In the genomic region with DNA sequence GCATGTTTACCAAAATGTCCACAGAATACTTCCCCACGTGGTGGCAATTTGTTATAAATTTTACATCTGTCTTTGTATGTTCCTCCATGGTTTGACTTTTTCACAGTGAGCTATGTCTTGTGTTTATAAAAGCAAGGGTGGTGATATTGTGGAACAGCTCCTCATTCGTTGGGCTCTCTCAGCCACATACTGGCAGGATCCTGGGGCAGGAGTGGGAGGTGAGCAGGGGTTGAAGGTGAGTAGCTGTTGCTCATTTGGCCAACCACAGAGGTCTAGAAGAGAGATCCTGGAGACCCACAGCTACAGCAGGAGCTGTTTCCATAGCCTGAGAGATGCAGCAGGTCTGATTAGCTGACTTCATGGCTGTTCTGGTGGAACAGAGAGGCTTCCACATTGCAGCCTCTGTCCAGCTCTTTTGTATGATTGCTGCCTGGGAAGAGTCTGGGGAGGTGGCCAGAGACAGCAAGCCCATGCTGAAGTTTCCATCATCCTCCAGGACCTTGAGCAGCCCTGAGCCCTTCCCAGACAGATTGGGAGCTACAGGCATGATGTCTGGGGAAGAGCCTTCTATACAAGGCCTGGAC, we compare ENCODE assay signal across 1 cellular context.
TF ChIP-seq lines count a peak whose summit lies in the region.

No MANE protein-coding gene starts in this region.

TF ChIP-seq in GM23338, 12 proteins besides CTCF, POLR2A, EP300 and RAD21 (continued from another document):
- TF ChIP-seq, protein P1, sequence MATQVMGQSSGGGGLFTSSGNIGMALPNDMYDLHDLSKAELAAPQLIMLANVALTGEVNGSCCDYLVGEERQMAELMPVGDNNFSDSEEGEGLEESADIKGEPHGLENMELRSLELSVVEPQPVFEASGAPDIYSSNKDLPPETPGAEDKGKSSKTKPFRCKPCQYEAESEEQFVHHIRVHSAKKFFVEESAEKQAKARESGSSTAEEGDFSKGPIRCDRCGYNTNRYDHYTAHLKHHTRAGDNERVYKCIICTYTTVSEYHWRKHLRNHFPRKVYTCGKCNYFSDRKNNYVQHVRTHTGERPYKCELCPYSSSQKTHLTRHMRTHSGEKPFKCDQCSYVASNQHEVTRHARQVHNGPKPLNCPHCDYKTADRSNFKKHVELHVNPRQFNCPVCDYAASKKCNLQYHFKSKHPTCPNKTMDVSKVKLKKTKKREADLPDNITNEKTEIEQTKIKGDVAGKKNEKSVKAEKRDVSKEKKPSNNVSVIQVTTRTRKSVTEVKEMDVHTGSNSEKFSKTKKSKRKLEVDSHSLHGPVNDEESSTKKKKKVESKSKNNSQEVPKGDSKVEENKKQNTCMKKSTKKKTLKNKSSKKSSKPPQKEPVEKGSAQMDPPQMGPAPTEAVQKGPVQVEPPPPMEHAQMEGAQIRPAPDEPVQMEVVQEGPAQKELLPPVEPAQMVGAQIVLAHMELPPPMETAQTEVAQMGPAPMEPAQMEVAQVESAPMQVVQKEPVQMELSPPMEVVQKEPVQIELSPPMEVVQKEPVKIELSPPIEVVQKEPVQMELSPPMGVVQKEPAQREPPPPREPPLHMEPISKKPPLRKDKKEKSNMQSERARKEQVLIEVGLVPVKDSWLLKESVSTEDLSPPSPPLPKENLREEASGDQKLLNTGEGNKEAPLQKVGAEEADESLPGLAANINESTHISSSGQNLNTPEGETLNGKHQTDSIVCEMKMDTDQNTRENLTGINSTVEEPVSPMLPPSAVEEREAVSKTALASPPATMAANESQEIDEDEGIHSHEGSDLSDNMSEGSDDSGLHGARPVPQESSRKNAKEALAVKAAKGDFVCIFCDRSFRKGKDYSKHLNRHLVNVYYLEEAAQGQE (IDR thresholded peaks at IDR 0.05; ENCODE audit: unreplicated experiment): no peak
- TF ChIP-seq EZH2phosphoT487 (IDR thresholded peaks at IDR 0.05; ENCODE audit: unreplicated experiment): no peak
- no peak for TF ChIP-seq ETS1 (IDR thresholded peaks at IDR 0.05)
- TF ChIP-seq STAT1 (IDR thresholded peaks at IDR 0.05; ENCODE audit: unreplicated experiment): no peak
- no peak for TF ChIP-seq POLR2AphosphoS5 (IDR thresholded peaks at IDR 0.05; ENCODE audit: low read depth)
- TF ChIP-seq CREB1 (CRISPR knock-in tag; IDR thresholded peaks at IDR 0.05; ENCODE audit: low read depth): no peak
- TF ChIP-seq JUNB (IDR thresholded peaks at IDR 0.05; ENCODE audit: unreplicated experiment): no peak
- no peak for TF ChIP-seq EZH2 (IDR thresholded peaks at IDR 0.05; ENCODE audit: low read depth, unreplicated experiment)
- TF ChIP-seq ZNF331 (CRISPR knock-in tag; IDR thresholded peaks at IDR 0.05; ENCODE audit: low read depth): no peak
